ENCODE assay signal across 8 cellular contexts in genomic region chr13:39602614-39603366, GRCh38. TPM values are rescaled to one million over a fixed set of nuclear protein-coding genes. Genes with fewer than 3 reads are reported as not detected.
DNase-seq lines count a peak whose midpoint lies in the region; ATAC-seq, FAIRE-seq and TF ChIP-seq lines count a peak whose summit lies in the region.

LHFPL6 (minus strand) TSS chr13:39603193.

- TF ChIP-seq EP300 in neural cell (conservative IDR thresholded peaks at IDR 0.05; ENCODE audit: poor library complexity, severe bottlenecking), result no peak

- H4K20me1 ChIP-seq in neural cell (ENCODE audit: insufficient read depth), result no peaks in the 10 kb centered on the region

- peak within 1 kb of the TSS; percentile 87 for H3K4me2 ChIP-seq in neural cell (ENCODE audit: low read length)

- TF ChIP-seq RAD21 in neural cell (conservative IDR thresholded peaks at IDR 0.05), result peak; percentile 81

- H3K27me3 ChIP-seq in foreskin keratinocyte, result no peaks in the 10 kb centered on the region
- H3K27me3 ChIP-seq in neural cell (ENCODE audit: insufficient read depth, low read depth, low read length), result no peaks in the 10 kb centered on the region

- DNase-seq in COLO829 (ENCODE audit: low spot score), result peak; percentile 61
- DNase-seq in HT1080 (ENCODE audit: low read depth), result peak; percentile 78
- DNase-seq in RCC 7860 (ENCODE audit: low spot score), result peak; percentile 49
- peak; percentile 71 for DNase-seq in activated naive CD4-positive, alpha-beta T cell treated with Interleukin-2 at 50 U/mL for 16 hours
- peak; percentile 54 to 76 for DNase-seq in foreskin keratinocyte
- peak in 48 of 49 donors; percentile 4 to 90 (median 66) for DNase-seq in substantia nigra (lab: John Stamatoyannopoulos, UW)

- H3K27ac ChIP-seq in foreskin keratinocyte, result peak within 1 kb of the TSS; percentile 75
- peak within 1 kb of the TSS; percentile 11 for H3K27ac ChIP-seq in neural cell (ENCODE audit: low read length)
- H3K27ac ChIP-seq in substantia nigra (ENCODE audit: low read depth, low read length, poor library complexity, severe bottlenecking), result peak within 1 kb of the TSS; percentile 73

- TF ChIP-seq CTCF in foreskin keratinocyte (conservative IDR thresholded peaks at IDR 0.05) (peak; percentile 81), neural cell (IDR thresholded peaks at IDR 0.05; ENCODE audit: poor library complexity, severe bottlenecking) (peak; percentile 72)

- H3K36me3 ChIP-seq in neural cell (ENCODE audit: insufficient read depth, low read length), result no peaks in the 10 kb centered on the region

- H3K9me2 ChIP-seq in neural cell (ENCODE audit: insufficient read depth, low read length), result no peaks in the 10 kb centered on the region

- H2AFZ ChIP-seq in neural cell (ENCODE audit: low read depth, low read length), result peak within 1 kb of the TSS; percentile 30

- peak within 1 kb of the TSS; percentile 86 for H3K4me3 ChIP-seq in neural cell (ENCODE audit: low read length)

- ATAC-seq in GM21381 (IDR thresholded peaks at IDR 0.05; ENCODE audit: unreplicated experiment) (peak; percentile 89), foreskin keratinocyte (peak; percentile 97)

- H3K79me2 ChIP-seq in neural cell (replicated peaks; ENCODE audit: insufficient read depth, low read length), result peaks cover 45% of the 10 kb centered on the region

- no peaks in the 10 kb centered on the region for H3F3A ChIP-seq in neural cell (ENCODE audit: insufficient read depth, low read length, poor library complexity, severe bottlenecking)

- H3K9me3 ChIP-seq in neural cell (ENCODE audit: low read length), result no peaks in the 10 kb centered on the region

- peak within 1 kb of the TSS; percentile 67 for H3K9ac ChIP-seq in neural cell (ENCODE audit: low read length)

- no peak for FAIRE-seq in RCC 7860 (lab: Jason Lieb, UNC)

- H3K4me1 ChIP-seq in foreskin keratinocyte, result peaks cover 20% of the 10 kb centered on the region

TF ChIP-seq in neural cell, 6 proteins besides CTCF, POLR2A, EP300 and RAD21:
- TF ChIP-seq EZH2 (IDR thresholded peaks at IDR 0.05; ENCODE audit: borderline replicate concordance, insufficient read depth, low read length, poor library complexity, severe bottlenecking) (no peak), REST (IDR thresholded peaks at IDR 0.05; ENCODE audit: borderline replicate concordance) (peak; percentile 20), SMC3 (conservative IDR thresholded peaks at IDR 0.05; ENCODE audit: poor library complexity) (peak; percentile 80), POLR2AphosphoS5 (IDR thresholded peaks at IDR 0.05) (no peak), MXI1 (conservative IDR thresholded peaks at IDR 0.05; ENCODE audit: poor library complexity, severe bottlenecking) (peak; percentile 47), TAF1 (IDR thresholded peaks at IDR 0.05; ENCODE audit: low read depth) (no peak)
TF ChIP-seq in neural cell: peak in this region for 3.

RNA-seq across cellular contexts. Expression of gene LHFPL6, which starts in this region (rescaled TPM):
- 17.8 and 18.4 TPM in 2 replicates for total RNA-seq in HT1080 (2014; rRNA removed; shearing (Covaris generic))
- 17.8 and 19.4 TPM in 2 replicates for polyA plus RNA-seq in HT1080 (2015; cell fraction: cytosol; rRNA removed)
- 7.7 and 8.4 TPM in 2 replicates for polyA plus RNA-seq in HT1080 (2015; cell fraction: nucleus; rRNA removed)
- 20.9 and 21.8 TPM in 2 replicates for total RNA-seq in foreskin keratinocyte
- polyA plus RNA-seq in foreskin keratinocyte, result 12.6 and 15.5 TPM in 2 replicates
- polyA plus RNA-seq in neural cell, result 36.3 and 38.7 TPM in 2 replicates
- polyA minus RNA-seq in neural cell, result 26.1 and 30.8 TPM in 2 replicates

Comparison
In these comparisons a context has a peak if more than half of its experiments do, and no peak if none do; other contexts are left out.
1. Peak in every context shown above with its lines: DNase-seq, ATAC-seq, H3K4me3 ChIP-seq and H3K27ac ChIP-seq.
2. H3K27ac ChIP-seq: peak in every context shown above with its lines; median percentile 75 in foreskin keratinocyte; 73 in substantia nigra; 11 in neural cell.